In genomic region chr15:92601940-92602593, GRCh38 we compare ENCODE assay signal across 16 cellular contexts. TPM values are rescaled to one million over a fixed set of nuclear protein-coding genes. Genes with fewer than 3 reads are reported as not detected.
DNase-seq lines count a peak whose midpoint lies in the region; ATAC-seq and TF ChIP-seq lines count a peak whose summit lies in the region.
"Had no signal": no experiment of that assay in that cellular context is flagged by ENCODE, and none has a peak within 500 bp of the region (broad histone marks: within the 10 kb centered on the region; RNA-seq: fewer than 3 reads in every experiment).

No MANE protein-coding gene starts in this region.

- no peaks in the 10 kb centered on the region for H3K36me3 ChIP-seq in left lung
- H3K36me3 ChIP-seq: BE2C had no signal

- H3K27ac ChIP-seq in VCaP (peak overlapping the region; percentile 77), left lung (peak overlapping the region in 1 of 2 donors; percentile 30)
- H3K27ac ChIP-seq: HL-60 had no signal

- DNase-seq in left lung (peak in 1 of 2 donors; percentile 29), omental fat pad (ENCODE audit: low spot score) (no peak)
- DNase-seq: ACHN; BE2C; Caco-2; CD4-positive, alpha-beta T cell; DMS153; DMS79; GDM1; HCEC 1CT had no signal

- no peaks in the 10 kb centered on the region for H3K27me3 ChIP-seq in left lung
- H3K27me3 ChIP-seq: BE2C had no signal

- peaks cover 0 to 7% of the 10 kb centered on the region in 2 donors for H3K4me1 ChIP-seq in left lung
- H3K4me1 ChIP-seq: BE2C, Caco-2 had no signal

- TF ChIP-seq CTCF in VCaP (conservative IDR thresholded peaks at IDR 0.05) (no peak), left lung (IDR thresholded peaks at IDR 0.05) (no peak), omental fat pad (IDR thresholded peaks at IDR 0.05) (no peak)

- H3K9me3 ChIP-seq in left lung, result no peaks in the 10 kb centered on the region
- H3K9me3 ChIP-seq: BE2C, Caco-2 had no signal

- ATAC-seq in left lung (peak; percentile 54), omental fat pad (ENCODE audit: low FRiP score) (peak; percentile 38), GM19023 (IDR thresholded peaks at IDR 0.05; ENCODE audit: unreplicated experiment) (no peak), HG02763 (IDR thresholded peaks at IDR 0.05; ENCODE audit: unreplicated experiment) (no peak), GM19467 (IDR thresholded peaks at IDR 0.05; ENCODE audit: unreplicated experiment) (no peak)
- ATAC-seq: GM23338 had no signal

- no peak overlapping the region for H3K4me3 ChIP-seq in left lung
- H3K4me3 ChIP-seq: GM23338 had no signal

- intact Hi-C loops in left lung (cut with DNase I), result no loop called here

RNA-seq across cellular contexts. Expression of gene FAM174B, which starts 53.5 kb away (rescaled TPM):
- total RNA-seq in left lung (10 to 100 TPM; 42.8 to 66.3 TPM), omental fat pad (10 to 100 TPM in 2 of 4 donors, 1 to 10 TPM in 2; 3.1 to 17.0 (median 11.1) TPM)

Comparison
In these comparisons a context has a peak if more than half of its experiments do, and no peak if none do; other contexts are left out.
1. ATAC-seq: peak in left lung (single experiment) and omental fat pad (single experiment); none in GM19023 (single experiment), HG02763 (single experiment) and GM19467 (single experiment).